In the genomic region with DNA sequence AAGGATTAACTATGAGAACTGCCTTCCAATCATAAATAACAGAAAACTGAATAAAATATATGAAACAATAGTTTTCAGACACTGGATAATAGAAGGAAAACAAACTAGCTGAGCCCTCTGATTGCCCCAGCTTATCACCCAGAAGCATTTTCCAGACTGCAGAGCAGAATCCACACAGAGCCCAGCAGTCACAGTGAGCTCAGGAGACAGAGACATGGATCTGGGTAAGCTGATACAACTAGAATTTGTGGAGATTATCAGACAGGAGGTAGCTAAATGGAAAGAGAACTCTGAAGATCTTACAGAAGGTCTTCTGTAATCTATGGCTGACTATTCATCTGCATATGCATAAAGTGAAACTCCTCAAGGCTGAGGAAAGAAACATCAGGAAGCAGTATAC, we compare ENCODE assay signal across 15 cellular contexts.
DNase-seq lines count a peak whose midpoint lies in the region; TF ChIP-seq lines count a peak whose summit lies in the region.
"Had no signal": no experiment of that assay in that cellular context is flagged by ENCODE, and none has a peak within 500 bp of the region (broad histone marks: within the 10 kb centered on the region; RNA-seq: fewer than 3 reads in every experiment).

No MANE protein-coding gene starts in this region.

- peaks cover 8% of the 10 kb centered on the region for H3K36me3 Mint-ChIP-seq in HFFc6 (ENCODE audit: low read depth)
- peaks cover 3% of the 10 kb centered on the region for H3K36me3 Mint-ChIP-seq in progenitor cell of endocrine pancreas (ENCODE audit: insufficient read depth)
- H3K36me3 Mint-ChIP-seq: CD4-positive, alpha-beta memory T cell had no signal

- no peak for TF ChIP-seq POLR2A in erythroblast (IDR thresholded peaks at IDR 0.05; ENCODE audit: low read length)

- 0 out of 2 replicates have a peak overlapping the region, but pooled peaks have one; percentile 0 for H3K27ac Mint-ChIP-seq in HFFc6
- peak overlapping the region; percentile 43 for H3K27ac Mint-ChIP-seq in progenitor cell of endocrine pancreas
- H3K27ac Mint-ChIP-seq: CD4-positive, alpha-beta memory T cell had no signal

- DNase-seq in HFFc6, result no peak
- DNase-seq in choroid plexus epithelial cell (ENCODE audit: low read depth), result peak; percentile 28
- peak; percentile 10 to 15 for DNase-seq in lung microvascular endothelial cell (ENCODE audit: low read depth in 2 of 2)
- DNase-seq in progenitor cell of endocrine pancreas (ENCODE audit: low spot score, unreplicated experiment), result no peak
- no peak for DNase-seq in effector CD8-positive, alpha-beta T cell (lab: John Stamatoyannopoulos, UW)
- DNase-seq in erythroblast (lab: John Stamatoyannopoulos, UW), result no peak
- no peak for DNase-seq in activated T-cell treated with anti-CD3 and anti-CD28 coated beads, Interleukin-2, amount 50 U/mL, for 1 hour
- DNase-seq: BE2C; CD4-positive, alpha-beta memory T cell; GF-D8; KBM-7; NCI-H2107; NCI-H226; NCI-H526 treated with DMSO at 0.1 percent for 48 hours; PC-9 had no signal

- H3K4me3 ChIP-seq in choroid plexus epithelial cell (ENCODE audit: low read depth, low read length), result no peak overlapping the region
- H3K4me3 ChIP-seq: PC-9 had no signal

- H3K27me3 Mint-ChIP-seq in HFFc6 (ENCODE audit: insufficient read depth), result no peaks in the 10 kb centered on the region; the same call in 1 of the 2 replicates
- no peaks in the 10 kb centered on the region for H3K27me3 Mint-ChIP-seq in progenitor cell of endocrine pancreas

- TF ChIP-seq CTCF in HFFc6 (IDR thresholded peaks at IDR 0.05) (no peak), choroid plexus epithelial cell (conservative IDR thresholded peaks at IDR 0.05; ENCODE audit: low read depth, low read length) (no peak), progenitor cell of endocrine pancreas (IDR thresholded peaks at IDR 0.05; ENCODE audit: unreplicated experiment) (no peak)

- peaks cover 4% of the 10 kb centered on the region; the same call in 1 of the 2 replicates for H3K9me3 Mint-ChIP-seq in HFFc6
- H3K9me3 Mint-ChIP-seq in progenitor cell of endocrine pancreas (ENCODE audit: low read depth), result no peaks in the 10 kb centered on the region

- peaks cover 7% of the 10 kb centered on the region for H3K4me1 Mint-ChIP-seq in HFFc6 (ENCODE audit: low read depth)
- peaks cover 1% of the 10 kb centered on the region for H3K4me1 Mint-ChIP-seq in progenitor cell of endocrine pancreas (ENCODE audit: low read depth)
- H3K4me1 Mint-ChIP-seq: CD4-positive, alpha-beta memory T cell had no signal

- peak overlapping the region; percentile 33; the same call in 1 of the 2 replicates for H3K4me3 Mint-ChIP-seq in HFFc6
- no peak overlapping the region for H3K4me3 Mint-ChIP-seq in progenitor cell of endocrine pancreas (ENCODE audit: low read depth)
- H3K4me3 Mint-ChIP-seq: CD4-positive, alpha-beta memory T cell had no signal

Comparison
In these comparisons a context has a peak if more than half of its experiments do, and no peak if none do; other contexts are left out.
1. DNase-seq: peak in choroid plexus epithelial cell (single experiment) and lung microvascular endothelial cell (2 of 2); none in HFFc6 (single experiment), progenitor cell of endocrine pancreas (single experiment), effector CD8-positive, alpha-beta T cell (single experiment), erythroblast (0 of 2) and activated T-cell treated with anti-CD3 and anti-CD28 coated beads, Interleukin-2, amount 50 U/mL, for 1 hour (single experiment).